In genomic region chr10:90960355-90960814, GRCh38 we compare ENCODE assay signal across 10 cellular contexts. TPM values are rescaled to one million over a fixed set of nuclear protein-coding genes. Genes with fewer than 3 reads are reported as not detected.
A peak's percentile ranks its signal among the peaks of the same experiment; 100 is the strongest.
DNase-seq lines count a peak whose midpoint lies in the region; ATAC-seq and TF ChIP-seq lines count a peak whose summit lies in the region.
"Had no signal": no experiment of that assay in that cellular context is flagged by ENCODE, and none has a peak within 500 bp of the region (broad histone marks: within the 10 kb centered on the region; RNA-seq: fewer than 3 reads in every experiment).

No MANE protein-coding gene starts in this region.

- H3K27me3 Mint-ChIP-seq in activated CD8-positive, alpha-beta memory T cell treated with anti-CD3 and anti-CD28 coated beads, Interleukin-2, amount 10 ng/mL, durations not matched to agents 7 days and 5 days: peaks cover 3% of the 10 kb centered on the region

- no peak for TF ChIP-seq CTCF in coronary artery (IDR thresholded peaks at IDR 0.05)

- no peaks in the 10 kb centered on the region for H3K36me3 Mint-ChIP-seq in activated CD8-positive, alpha-beta memory T cell treated with anti-CD3 and anti-CD28 coated beads, Interleukin-2, amount 10 ng/mL, durations not matched to agents 7 days and 5 days
- H3K36me3 Mint-ChIP-seq in stimulated activated effector memory CD8-positive, alpha-beta T cell treated with anti-CD3 and anti-CD28 coated beads, Interleukin-12 subunit alpha, Interleukin-12 subunit beta, amount 100 ng/mL, for 72 hours: no peaks in the 10 kb centered on the region
- H3K36me3 Mint-ChIP-seq: CD4-positive, CD25-positive, alpha-beta regulatory T cell; natural killer cell treated with Interleukin-12 subunit alpha and Interleukin-12 subunit beta and Interleukin-15 and Interleukin-18, amount 100 ng/mL, for 72 hours had no signal

- H3K4me3 ChIP-seq in coronary artery: no peak overlapping the region

- peak; percentile 63 for ATAC-seq in activated CD8-positive, alpha-beta memory T cell treated with anti-CD3 and anti-CD28 coated beads, Interleukin-2, amount 10 ng/mL, durations not matched to agents 7 days and 5 days
- peak; percentile 55 for ATAC-seq in HG03342 (IDR thresholded peaks at IDR 0.05; ENCODE audit: unreplicated experiment)
- peak; percentile 89 for ATAC-seq in stimulated activated effector memory CD8-positive, alpha-beta T cell treated with anti-CD3 and anti-CD28 coated beads, Interleukin-12 subunit alpha, Interleukin-12 subunit beta, amount 100 ng/mL, for 72 hours

- H3K4me1 Mint-ChIP-seq in activated CD8-positive, alpha-beta memory T cell treated with anti-CD3 and anti-CD28 coated beads, Interleukin-2, amount 10 ng/mL, durations not matched to agents 7 days and 5 days: peaks cover 9% of the 10 kb centered on the region
- H3K4me1 Mint-ChIP-seq in stimulated activated effector memory CD8-positive, alpha-beta T cell treated with anti-CD3 and anti-CD28 coated beads, Interleukin-12 subunit alpha, Interleukin-12 subunit beta, amount 100 ng/mL, for 72 hours: no peaks in the 10 kb centered on the region
- H3K4me1 Mint-ChIP-seq: CD4-positive, CD25-positive, alpha-beta regulatory T cell had no signal

- H3K27ac ChIP-seq in coronary artery: peak overlapping the region; percentile 57 to 82

- CTCF ChIA-PET in activated CD8-positive, alpha-beta memory T cell treated with anti-CD3 and anti-CD28 coated beads, Interleukin-2, amount 10 ng/mL, durations not matched to agents 7 days and 5 days (lab: Charles Lee): interaction anchor here (1.5 kb wide), 1 partner anchor 49 kb away, joined by 3 read pairs; no protein-coding TSS in a partner anchor

- H3K27ac Mint-ChIP-seq in activated CD8-positive, alpha-beta memory T cell treated with anti-CD3 and anti-CD28 coated beads, Interleukin-2, amount 10 ng/mL, durations not matched to agents 7 days and 5 days: no peak overlapping the region
- no peak overlapping the region for H3K27ac Mint-ChIP-seq in stimulated activated effector memory CD8-positive, alpha-beta T cell treated with anti-CD3 and anti-CD28 coated beads, Interleukin-12 subunit alpha, Interleukin-12 subunit beta, amount 100 ng/mL, for 72 hours
- H3K27ac Mint-ChIP-seq: natural killer cell treated with Interleukin-12 subunit alpha and Interleukin-12 subunit beta and Interleukin-15 and Interleukin-18, amount 100 ng/mL, for 72 hours had no signal

- DNase-seq in activated CD8-positive, alpha-beta memory T cell treated with anti-CD3 and anti-CD28 coated beads, Interleukin-2, amount 10 ng/mL, durations not matched to agents 7 days and 5 days: no peak
- no peak for DNase-seq in activated CD8-positive, alpha-beta memory T cell treated with anti-CD3 and anti-CD28 coated beads for 24 hours
- DNase-seq in coronary artery (ENCODE audit: low spot score): no peak
- DNase-seq in stimulated activated effector memory CD8-positive, alpha-beta T cell treated with anti-CD3 and anti-CD28 coated beads, Interleukin-12 subunit alpha, Interleukin-12 subunit beta, amount 100 ng/mL, for 72 hours (ENCODE audit: low spot score in 2 of 2): no peak
- DNase-seq in NCI-H82 (lab: John Stamatoyannopoulos, UW): no peak
- no peak for DNase-seq in cerebellar nuclear complex (lab: John Stamatoyannopoulos, UW)
- no peak for DNase-seq in activated CD8-positive, alpha-beta memory T cell treated with anti-CD3 and anti-CD28 coated beads, Interleukin-2, amount 50 U/mL, for 48 hours
- DNase-seq: CD4-positive, CD25-positive, alpha-beta regulatory T cell had no signal

- no peak overlapping the region for H3K4me3 Mint-ChIP-seq in activated CD8-positive, alpha-beta memory T cell treated with anti-CD3 and anti-CD28 coated beads, Interleukin-2, amount 10 ng/mL, durations not matched to agents 7 days and 5 days
- no peak overlapping the region for H3K4me3 Mint-ChIP-seq in stimulated activated effector memory CD8-positive, alpha-beta T cell treated with anti-CD3 and anti-CD28 coated beads, Interleukin-12 subunit alpha, Interleukin-12 subunit beta, amount 100 ng/mL, for 72 hours
- H3K4me3 Mint-ChIP-seq: CD4-positive, CD25-positive, alpha-beta regulatory T cell; natural killer cell treated with Interleukin-12 subunit alpha and Interleukin-12 subunit beta and Interleukin-15 and Interleukin-18, amount 100 ng/mL, for 72 hours had no signal

- no peaks in the 10 kb centered on the region for H3K9me3 Mint-ChIP-seq in activated CD8-positive, alpha-beta memory T cell treated with anti-CD3 and anti-CD28 coated beads, Interleukin-2, amount 10 ng/mL, durations not matched to agents 7 days and 5 days (ENCODE audit: low read depth)
- H3K9me3 Mint-ChIP-seq in stimulated activated effector memory CD8-positive, alpha-beta T cell treated with anti-CD3 and anti-CD28 coated beads, Interleukin-12 subunit alpha, Interleukin-12 subunit beta, amount 100 ng/mL, for 72 hours: no peaks in the 10 kb centered on the region
- H3K9me3 Mint-ChIP-seq: natural killer cell treated with Interleukin-12 subunit alpha and Interleukin-12 subunit beta and Interleukin-15 and Interleukin-18, amount 100 ng/mL, for 72 hours had no signal

RNA-seq across cellular contexts. Expression of gene ANKRD1, which starts 39.5 kb away (rescaled TPM):
- not detected for total RNA-seq in activated CD8-positive, alpha-beta memory T cell treated with anti-CD3 and anti-CD28 coated beads, Interleukin-2, amount 10 ng/mL, durations not matched to agents 7 days and 5 days
- total RNA-seq: CD4-positive, CD25-positive, alpha-beta regulatory T cell; natural killer cell treated with Interleukin-12 subunit alpha and Interleukin-12 subunit beta and Interleukin-15 and Interleukin-18, amount 100 ng/mL, for 72 hours had no signal
